Comparison of ENCODE assay signal across 11 cellular contexts in genomic region chr9:14498824-14499223, GRCh38.
"Had no signal": no experiment of that assay in that cellular context is flagged by ENCODE, and none has a peak within 500 bp of the region (broad histone marks: within the 10 kb centered on the region; RNA-seq: fewer than 3 reads in every experiment).

No MANE protein-coding gene starts in this region.

- ATAC-seq: GM23338, HCT116 had no signal

- H3K9me3 ChIP-seq: HAP-1 had no signal

- H3K36me3 ChIP-seq: HAP-1 had no signal

- H3K27ac ChIP-seq: GM23248 had no signal

- H3K4me3 ChIP-seq: GM23248, GM23338, HAP-1 had no signal

- DNase-seq: GM23248, GOT3, H7, H9, HCEC 1CT, HFFc6 had no signal

- H3K9ac ChIP-seq: GM23248 had no signal

- H3K4me2 ChIP-seq: GM23338 had no signal

- FAIRE-seq: H1, H54 had no signal

- H2AFZ ChIP-seq: GM23248 had no signal

- H3K4me1 ChIP-seq: HAP-1 had no signal
